ENCODE assay signal across 32 cellular contexts in genomic region chr12:70540996-70541395, GRCh38.
"Had no signal": no experiment of that assay in that cellular context is flagged by ENCODE, and none has a peak within 500 bp of the region (broad histone marks: within the 10 kb centered on the region; RNA-seq: fewer than 3 reads in every experiment).

No MANE protein-coding gene starts in this region.

- H3K27me3 Mint-ChIP-seq: activated naive CD4-positive, alpha-beta T cell treated with anti-CD3 and anti-CD28 coated beads, Interleukin-2, amount 10 ng/mL, durations not matched to agents 7 days and 5 days; brain had no signal

- H3K4me3 ChIP-seq: MG63, SJSA1 had no signal

- H3K9me3 Mint-ChIP-seq: activated CD4-positive, alpha-beta memory T cell treated with anti-CD3 and anti-CD28 coated beads, Interleukin-2, amount 10 ng/mL, durations not matched to agents 7 days and 5 days; activated naive CD4-positive, alpha-beta T cell treated with anti-CD3 and anti-CD28 coated beads, Interleukin-2, amount 10 ng/mL, durations not matched to agents 7 days and 5 days; activated naive CD8-positive, alpha-beta T cell treated with anti-CD3 and anti-CD28 coated beads, Interleukin-2, amount 50 U/mL, for 24 hours; brain; T-cell had no signal

- ATAC-seq: activated CD8-positive, alpha-beta memory T cell treated with anti-CD3 and anti-CD28 coated beads, Interleukin-2, amount 10 ng/mL, durations not matched to agents 7 days and 5 days; activated naive CD8-positive, alpha-beta T cell treated with anti-CD3 and anti-CD28 coated beads, Interleukin-2, amount 50 U/mL, for 24 hours; Panc1; T-cell; T-helper 17 cell had no signal

- H3K36me3 ChIP-seq: MG63, SJSA1, WERI-Rb-1 had no signal

- H3K27ac Mint-ChIP-seq: activated CD4-positive, alpha-beta memory T cell treated with anti-CD3 and anti-CD28 coated beads, Interleukin-2, amount 10 ng/mL, durations not matched to agents 7 days and 5 days; activated CD8-positive, alpha-beta memory T cell treated with anti-CD3 and anti-CD28 coated beads, Interleukin-2, amount 10 ng/mL, durations not matched to agents 7 days and 5 days; activated naive CD4-positive, alpha-beta T cell treated with anti-CD3 and anti-CD28 coated beads, Interleukin-2, amount 10 ng/mL, durations not matched to agents 7 days and 5 days; activated naive CD8-positive, alpha-beta T cell; activated naive CD8-positive, alpha-beta T cell treated with anti-CD3 and anti-CD28 coated beads, Interleukin-2, amount 50 U/mL, for 24 hours; brain; T-cell; T-helper 17 cell had no signal

- H3K4me3 Mint-ChIP-seq: activated CD4-positive, alpha-beta memory T cell treated with anti-CD3 and anti-CD28 coated beads, Interleukin-2, amount 10 ng/mL, durations not matched to agents 7 days and 5 days; activated CD8-positive, alpha-beta memory T cell treated with anti-CD3 and anti-CD28 coated beads, Interleukin-2, amount 10 ng/mL, durations not matched to agents 7 days and 5 days; activated naive CD4-positive, alpha-beta T cell treated with anti-CD3 and anti-CD28 coated beads, Interleukin-2, amount 10 ng/mL, durations not matched to agents 7 days and 5 days; activated naive CD8-positive, alpha-beta T cell; activated naive CD8-positive, alpha-beta T cell treated with anti-CD3 and anti-CD28 coated beads, Interleukin-2, amount 50 U/mL, for 24 hours; brain; T-cell; T-helper 17 cell had no signal

- H3K4me1 Mint-ChIP-seq: activated CD4-positive, alpha-beta memory T cell treated with anti-CD3 and anti-CD28 coated beads, Interleukin-2, amount 10 ng/mL, durations not matched to agents 7 days and 5 days; activated CD8-positive, alpha-beta memory T cell treated with anti-CD3 and anti-CD28 coated beads, Interleukin-2, amount 10 ng/mL, durations not matched to agents 7 days and 5 days; activated naive CD4-positive, alpha-beta T cell treated with anti-CD3 and anti-CD28 coated beads, Interleukin-2, amount 10 ng/mL, durations not matched to agents 7 days and 5 days; activated naive CD8-positive, alpha-beta T cell treated with anti-CD3 and anti-CD28 coated beads, Interleukin-2, amount 50 U/mL, for 24 hours; T-cell; T-helper 17 cell had no signal

- H3K27me3 ChIP-seq: MG63, SJSA1 had no signal

- DNase-seq: activated CD4-positive, alpha-beta memory T cell treated with anti-CD3 and anti-CD28 coated beads, Interleukin-2, amount 10 ng/mL, durations not matched to agents 7 days and 5 days; activated CD4-positive, alpha-beta T cell treated with anti-CD3 and anti-CD28 coated beads for 1 hour; activated CD4-positive, alpha-beta T cell treated with anti-CD3 and anti-CD28 coated beads for 48 hours; activated CD4-positive, CD25-positive, alpha-beta regulatory T cell; activated CD8-positive, alpha-beta memory T cell treated with anti-CD3 and anti-CD28 coated beads for 24 hours; activated CD8-positive, alpha-beta memory T cell treated with anti-CD3 and anti-CD28 coated beads, Interleukin-2, amount 10 ng/mL, durations not matched to agents 7 days and 5 days; activated CD8-positive, alpha-beta memory T cell treated with anti-CD3 and anti-CD28 coated beads, Interleukin-2, amount 50 U/mL, for 48 hours; activated effector memory CD4-positive, alpha-beta T cell treated with Interleukin-2 at 50 U/mL for 16 hours; activated naive CD4-positive, alpha-beta T cell treated with anti-CD3 and anti-CD28 coated beads, Interleukin-2, amount 10 ng/mL, durations not matched to agents 7 days and 5 days; activated naive CD8-positive, alpha-beta T cell treated with anti-CD3 and anti-CD28 coated beads, Interleukin-2, amount 50 U/mL, for 24 hours; activated T-cell treated with anti-CD3 and anti-CD28 coated beads, Interleukin-2, amount 50 U/mL, for 48 hours; anterior cingulate cortex; caudate nucleus; cerebellar nuclear complex; MG63; NCI-H1048; NCI-H146; NCI-H187; NCI-H2029 treated with DMSO at 0.1 percent for 48 hours; NCI-H2171 treated with DMSO at 0.1 percent for 48 hours; NCI-H2227 treated with DMSO at 0.1 percent for 48 hours; NCI-H446; NCI-H510A treated with DMSO at 0.1 percent for 48 hours; SHP77 treated with DMSO at 0.1 percent for 48 hours; SK-N-SH; T-cell; T-helper 17 cell; WERI-Rb-1 had no signal

- H3K36me3 Mint-ChIP-seq: activated CD8-positive, alpha-beta memory T cell treated with anti-CD3 and anti-CD28 coated beads, Interleukin-2, amount 10 ng/mL, durations not matched to agents 7 days and 5 days; activated naive CD4-positive, alpha-beta T cell treated with anti-CD3 and anti-CD28 coated beads, Interleukin-2, amount 10 ng/mL, durations not matched to agents 7 days and 5 days; activated naive CD8-positive, alpha-beta T cell; brain; T-cell had no signal

- H3K9me3 ChIP-seq: MG63, SJSA1, SK-N-SH had no signal
